16 cellular contexts compared by ENCODE assay signal in the genomic region with DNA sequence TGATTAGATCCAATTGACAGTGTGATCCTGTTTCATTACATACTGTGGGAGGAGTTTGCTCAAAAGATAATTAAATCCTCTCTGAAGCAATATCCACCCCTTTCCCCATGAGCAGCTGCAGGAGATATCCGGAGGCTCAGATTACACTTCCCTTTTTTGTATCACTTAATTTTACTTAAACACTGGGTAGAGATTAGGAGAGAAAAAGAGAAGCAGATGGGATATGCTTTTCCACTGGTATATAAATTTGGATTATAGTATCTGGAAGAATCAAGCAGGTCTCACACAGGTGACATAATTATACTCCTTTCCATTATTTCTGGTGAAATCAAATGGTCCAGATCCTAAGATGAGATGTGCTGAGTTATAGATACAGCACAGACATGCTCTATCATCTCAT.
DNase-seq lines count a peak whose midpoint lies in the region; ATAC-seq, FAIRE-seq and TF ChIP-seq lines count a peak whose summit lies in the region.
"Had no signal": no experiment of that assay in that cellular context is flagged by ENCODE, and none has a peak within 500 bp of the region (broad histone marks: within the 10 kb centered on the region; RNA-seq: fewer than 3 reads in every experiment).

No MANE protein-coding gene starts in this region.

- H3K9me3 ChIP-seq in body of pancreas: no peaks in the 10 kb centered on the region
- no peaks in the 10 kb centered on the region for H3K9me3 ChIP-seq in CD4-positive, alpha-beta memory T cell (ENCODE audit: control insufficient read depth in 1 of 2, low read length in 2 of 2)
- H3K9me3 ChIP-seq: colonic mucosa, Peyer's patch, right atrium auricular region had no signal

- no peak for FAIRE-seq in GM12892 (lab: Jason Lieb, UNC)
- FAIRE-seq: islet of Langerhans, TTC549 had no signal

- no peaks in the 10 kb centered on the region for H3K4me1 ChIP-seq in body of pancreas
- no peaks in the 10 kb centered on the region for H3K4me1 ChIP-seq in CD4-positive, alpha-beta memory T cell (ENCODE audit: insufficient read depth, low read length)
- H3K4me1 ChIP-seq: colonic mucosa, Peyer's patch, right atrium auricular region had no signal

- no peaks in the 10 kb centered on the region for H3K36me3 Mint-ChIP-seq in CD4-positive, alpha-beta memory T cell
- H3K36me3 Mint-ChIP-seq: activated naive CD8-positive, alpha-beta T cell treated with anti-CD3 and anti-CD28 coated beads, Interleukin-2, amount 10 ng/mL, durations not matched to agents 7 days and 5 days; CD4-positive, CD25-positive, alpha-beta regulatory T cell had no signal

- peaks cover 0 to 8% (median 3%) of the 10 kb centered on the region in 8 donors for H3K9me3 Mint-ChIP-seq in CD4-positive, alpha-beta memory T cell

- WGBS in body of pancreas, 2 donors: 23 to 54% methylated on average over 1 of the region's 1 CpG

- POLR2A ChIA-PET in CD4-positive, alpha-beta memory T cell (lab: Charles Lee; ENCODE audit: partially characterized antibody): no interaction called here

- TF ChIP-seq CTCF in fibroblast of mammary gland (conservative IDR thresholded peaks at IDR 0.05; ENCODE audit: control insufficient read depth, insufficient read depth, low read depth, low read length) (no peak), body of pancreas (IDR thresholded peaks at IDR 0.05) (no peak)

- H3K27me3 Mint-ChIP-seq in CD4-positive, alpha-beta memory T cell: no peaks in the 10 kb centered on the region
- H3K27me3 Mint-ChIP-seq: activated naive CD8-positive, alpha-beta T cell treated with anti-CD3 and anti-CD28 coated beads, Interleukin-2, amount 10 ng/mL, durations not matched to agents 7 days and 5 days; CD4-positive, CD25-positive, alpha-beta regulatory T cell had no signal

- TF ChIP-seq POLR2A in body of pancreas (IDR thresholded peaks at IDR 0.05) (no peak), GM12892 (IDR thresholded peaks at IDR 0.05; ENCODE audit: low read depth, low read length) (no peak)

- ATAC-seq in body of pancreas: no peak
- ATAC-seq in esophagus mucosa: no peak

- H3K4me3 ChIP-seq in fibroblast of mammary gland (ENCODE audit: control insufficient read depth, low read depth, low read length) (no peak overlapping the region), body of pancreas (no peak overlapping the region)
- H3K4me3 ChIP-seq in CD4-positive, alpha-beta memory T cell (ENCODE audit: low read length in 2 of 2): no peak overlapping the region
- H3K4me3 ChIP-seq: colonic mucosa, Peyer's patch, right atrium auricular region had no signal

- no peak overlapping the region for H3K27ac Mint-ChIP-seq in CD4-positive, alpha-beta memory T cell
- H3K27ac Mint-ChIP-seq: activated naive CD8-positive, alpha-beta T cell treated with anti-CD3 and anti-CD28 coated beads, Interleukin-2, amount 10 ng/mL, durations not matched to agents 7 days and 5 days; CD4-positive, CD25-positive, alpha-beta regulatory T cell had no signal

- intact Hi-C loops in body of pancreas (cut with DNase I): no loop called here
- intact Hi-C loops in CD4-positive, alpha-beta memory T cell (cut with micrococcal nuclease): no loop called here

- no peaks in the 10 kb centered on the region for H3K27me3 ChIP-seq in body of pancreas
- H3K27me3 ChIP-seq in CD4-positive, alpha-beta memory T cell (ENCODE audit: insufficient read depth, low read length): no peaks in the 10 kb centered on the region
- H3K27me3 ChIP-seq: colonic mucosa, Peyer's patch, right atrium auricular region had no signal

- H3K4me3 Mint-ChIP-seq in CD4-positive, alpha-beta memory T cell: no peak overlapping the region
- H3K4me3 Mint-ChIP-seq: activated naive CD8-positive, alpha-beta T cell treated with anti-CD3 and anti-CD28 coated beads, Interleukin-2, amount 10 ng/mL, durations not matched to agents 7 days and 5 days; CD4-positive, CD25-positive, alpha-beta regulatory T cell had no signal

- H3K36me3 ChIP-seq in body of pancreas (replicated peaks in 1 of 2; ENCODE audit: insufficient read depth in 1 of 2, low read depth in 2 of 2): no peaks in the 10 kb centered on the region
- no peaks in the 10 kb centered on the region for H3K36me3 ChIP-seq in CD4-positive, alpha-beta memory T cell (ENCODE audit: insufficient read depth, low read length)
- H3K36me3 ChIP-seq: colonic mucosa, Peyer's patch, right atrium auricular region had no signal

- DNase-seq in GDM1 (lab: John Stamatoyannopoulos, UW): peak; percentile 2
- peak; percentile 64 for DNase-seq in NCI-H1417 treated with DMSO at 0.1 percent for 48 hours (lab: John Stamatoyannopoulos, UW)
- peak; percentile 95 for DNase-seq in NOMO-1 treated with DMSO at 0.1 percent for 48 hours (lab: John Stamatoyannopoulos, UW; ENCODE audit: unreplicated experiment)
- DNase-seq in fibroblast of mammary gland (ENCODE audit: low read depth): peak; percentile 27
- DNase-seq in body of pancreas: no peak
- no peak for DNase-seq in CD4-positive, alpha-beta memory T cell
- no peak for DNase-seq in GM12892 (ENCODE audit: insufficient read length)
- DNase-seq: activated CD8-positive, alpha-beta memory T cell treated with anti-CD3 and anti-CD28 coated beads, Interleukin-2, amount 50 U/mL, for 4 hours; activated naive CD8-positive, alpha-beta T cell treated with anti-CD3 and anti-CD28 coated beads, Interleukin-2, amount 10 ng/mL, durations not matched to agents 7 days and 5 days; CD4-positive, CD25-positive, alpha-beta regulatory T cell; colonic mucosa; Peyer's patch had no signal

- H3K27ac ChIP-seq in body of pancreas: no peak overlapping the region
- no peak overlapping the region for H3K27ac ChIP-seq in CD4-positive, alpha-beta memory T cell (ENCODE audit: low read depth, low read length)
- H3K27ac ChIP-seq: colonic mucosa, Peyer's patch, right atrium auricular region had no signal

- no peaks in the 10 kb centered on the region for H3K4me1 Mint-ChIP-seq in CD4-positive, alpha-beta memory T cell
- H3K4me1 Mint-ChIP-seq: activated naive CD8-positive, alpha-beta T cell treated with anti-CD3 and anti-CD28 coated beads, Interleukin-2, amount 10 ng/mL, durations not matched to agents 7 days and 5 days; CD4-positive, CD25-positive, alpha-beta regulatory T cell had no signal

- CTCF ChIA-PET in CD4-positive, alpha-beta memory T cell (lab: Charles Lee; ENCODE audit: partially characterized antibody): no interaction called here

Comparison
In these comparisons a context has a peak if more than half of its experiments do, and no peak if none do; other contexts are left out.
1. DNase-seq: peak in GDM1 (single experiment), NCI-H1417 treated with DMSO at 0.1 percent for 48 hours (single experiment), NOMO-1 treated with DMSO at 0.1 percent for 48 hours (single experiment) and fibroblast of mammary gland (single experiment); none in body of pancreas (0 of 4), CD4-positive, alpha-beta memory T cell (0 of 5) and GM12892 (single experiment).